8 cellular contexts compared by ENCODE assay signal in the genomic region with DNA sequence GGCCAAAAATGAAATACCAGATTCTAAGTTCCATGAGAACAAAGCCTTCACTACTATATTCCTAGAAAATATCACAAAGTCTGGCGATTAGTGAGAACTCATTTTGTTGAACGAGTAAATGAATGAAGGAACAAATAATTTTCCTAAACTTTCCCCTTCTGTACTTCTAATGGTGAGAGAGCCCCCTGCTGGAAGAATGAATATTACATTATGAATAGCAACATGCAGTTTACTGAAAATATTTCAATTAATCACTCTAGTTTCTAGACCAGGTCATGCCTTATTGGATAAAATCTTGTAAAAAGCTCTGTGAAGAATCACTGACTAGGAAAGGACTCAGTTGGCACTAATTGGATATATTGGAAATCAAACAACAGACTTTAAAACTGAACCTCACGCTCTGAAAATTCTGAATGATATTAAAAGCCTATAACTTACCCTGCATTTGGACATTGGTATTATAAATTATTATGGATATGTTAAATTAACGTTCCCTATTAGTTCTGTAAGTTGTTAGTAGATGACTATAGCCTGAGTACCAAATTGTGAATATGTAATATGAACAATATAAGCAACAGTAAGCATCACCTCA. TPM values are rescaled to one million over a fixed set of nuclear protein-coding genes. Genes with fewer than 3 reads are reported as not detected.
DNase-seq lines count a peak whose midpoint lies in the region; ATAC-seq lines count a peak whose summit lies in the region.

No MANE protein-coding gene starts in this region.

- peaks cover 0 to 3% of the 10 kb centered on the region in 2 donors for H3K36me3 Mint-ChIP-seq in CD4-positive, alpha-beta memory T cell

- H3K27me3 Mint-ChIP-seq in CD4-positive, alpha-beta memory T cell: no peaks in the 10 kb centered on the region

- no peak overlapping the region for H3K4me3 ChIP-seq in CD4-positive, alpha-beta memory T cell (ENCODE audit: low read length in 2 of 2)

- DNase-seq in CD4-positive, alpha-beta memory T cell: peak in 4 of 5 donors; percentile 29 to 59 (median 50)
- DNase-seq in NCI-H774 (lab: John Stamatoyannopoulos, UW): peak; percentile 37
- peak; percentile 43 for DNase-seq in cerebellum (ENCODE audit: low spot score)
- peak; percentile 56 to 68 for DNase-seq in lung microvascular endothelial cell (ENCODE audit: low read depth in 2 of 2)
- no peak for DNase-seq in epidermal melanocyte (ENCODE audit: insufficient read length, low spot score)

- no peaks in the 10 kb centered on the region for H3K36me3 ChIP-seq in CD4-positive, alpha-beta memory T cell (ENCODE audit: insufficient read depth, low read length)

- H3K4me3 Mint-ChIP-seq in CD4-positive, alpha-beta memory T cell: no peak overlapping the region

- POLR2A ChIA-PET in CD4-positive, alpha-beta memory T cell (lab: Charles Lee; ENCODE audit: partially characterized antibody): interaction anchor here (0.7 kb wide), 1 partner anchor 50 kb away, joined by 3 read pairs; no protein-coding TSS in a partner anchor

- ATAC-seq in HG03159 (IDR thresholded peaks at IDR 0.05; ENCODE audit: unreplicated experiment) (peak; percentile 49), GM19351 (IDR thresholded peaks at IDR 0.05; ENCODE audit: unreplicated experiment) (no peak), HG03108 (IDR thresholded peaks at IDR 0.05; ENCODE audit: unreplicated experiment) (no peak)

- CTCF ChIA-PET in CD4-positive, alpha-beta memory T cell (lab: Charles Lee; ENCODE audit: partially characterized antibody): interaction anchor here (1.0 to 10.7 kb wide), 19 partner anchors 9 to 735 kb away, joined by 3 to 187 read pairs (median 4); a partner anchor contains a TSS

- intact Hi-C loops in CD4-positive, alpha-beta memory T cell (cut with micrococcal nuclease): loop anchor here (1.0 to 5.0 kb wide), 4 partner anchors 208 to 729 kb away; a partner anchor contains a TSS

- H3K9me3 ChIP-seq in CD4-positive, alpha-beta memory T cell (ENCODE audit: control insufficient read depth in 1 of 2, low read length in 2 of 2): no peaks in the 10 kb centered on the region

- H3K27me3 ChIP-seq in CD4-positive, alpha-beta memory T cell (ENCODE audit: insufficient read depth, low read length): no peaks in the 10 kb centered on the region

- H3K27ac Mint-ChIP-seq in CD4-positive, alpha-beta memory T cell: no peak overlapping the region

- H3K4me1 ChIP-seq in CD4-positive, alpha-beta memory T cell (ENCODE audit: insufficient read depth, low read length): peaks cover 7% of the 10 kb centered on the region

- peaks cover 0 to 4% (median 0%) of the 10 kb centered on the region in 8 donors for H3K9me3 Mint-ChIP-seq in CD4-positive, alpha-beta memory T cell

- peaks cover 0 to 8% (median 6%) of the 10 kb centered on the region in 4 donors for H3K4me1 Mint-ChIP-seq in CD4-positive, alpha-beta memory T cell

- H3K27ac ChIP-seq in CD4-positive, alpha-beta memory T cell (ENCODE audit: low read depth, low read length): no peak overlapping the region

RNA-seq across cellular contexts. Expression of a gene that starts 32.4 kb away (rescaled TPM):
- 10 to 100 TPM; 83.1 to 84.5 TPM for total RNA-seq in CD4-positive, alpha-beta memory T cell
- polyA plus RNA-seq in CD4-positive, alpha-beta memory T cell: 100 to 1,000 TPM in 1 of 2 donors, 10 to 100 TPM in 1; 63.6 to 105 TPM
- total RNA-seq in cerebellum (163 TPM), lung microvascular endothelial cell (102 and 104 TPM in 2 replicates)
